Comparison of ENCODE assay signal across 8 cellular contexts in genomic region chr6:107957165-107957908, GRCh38. TPM values are rescaled to one million over a fixed set of nuclear protein-coding genes. Genes with fewer than 3 reads are reported as not detected.
A peak's percentile ranks its signal among the peaks of the same experiment; 100 is the strongest.
DNase-seq lines count a peak whose midpoint lies in the region; ATAC-seq and TF ChIP-seq lines count a peak whose summit lies in the region.

No MANE protein-coding gene starts in this region.

- H3K4me3 Mint-ChIP-seq in activated T-cell treated with anti-CD3 and anti-CD28 coated beads, Interleukin-2, amount 50 U/mL, for 72 hours = peak overlapping the region; percentile 95 to 100
- H3K4me3 Mint-ChIP-seq in nephron = peak overlapping the region; percentile 97 to 99 (median 97)

- H3K4me1 ChIP-seq in PC-3 (ENCODE audit: insufficient read depth, low read length) = peaks cover 25% of the 10 kb centered on the region
- H3K4me1 ChIP-seq in fibroblast of lung (ENCODE audit: control insufficient read depth, extremely low read depth, insufficient read depth, low read length) = no peaks in the 10 kb centered on the region

- ATAC-seq in GM18520 (IDR thresholded peaks at IDR 0.05; ENCODE audit: unreplicated experiment) (peak; percentile 18), HG03095 (IDR thresholded peaks at IDR 0.05; ENCODE audit: unreplicated experiment) (peak; percentile 36), PC-3 (peak; percentile 52)
- peak; percentile 42 to 55 for ATAC-seq in activated T-cell treated with anti-CD3 and anti-CD28 coated beads, Interleukin-2, amount 50 U/mL, for 72 hours (replicated peaks in 1 of 2)
- ATAC-seq in stimulated activated naive CD8-positive, alpha-beta T cell treated with anti-CD3 and anti-CD28 coated beads, Interleukin-15, Interleukin-2, amounts not matched to agents 100 U/mL and 50 U/mL, for 24 hours = peak; percentile 45

- H3K36me3 ChIP-seq in PC-3 (ENCODE audit: low read depth, low read length) = no peaks in the 10 kb centered on the region
- peaks cover 2% of the 10 kb centered on the region for H3K36me3 ChIP-seq in fibroblast of lung (ENCODE audit: control insufficient read depth, insufficient read depth, low read length)

- BruUV-seq in PC-3 (replicated peaks; lab: Mats Ljungman, UMichigan) = TSS peak; percentile 55

- CTCF ChIA-PET in AG04450 (lab: Charles Lee) = interaction anchor here (0.7 to 1.4 kb wide), 3 partner anchors 20 to 23 kb away, joined by 3 to 5 read pairs (median 4); no protein-coding TSS in a partner anchor
- CTCF ChIA-PET in PC-3 (lab: Charles Lee) = no interaction called here

- TF ChIP-seq CTCF in AG04450 (IDR thresholded peaks at IDR 0.05; ENCODE audit: low read depth, low read length) = no peak
- no peak for TF ChIP-seq CTCF in PC-3 (conservative IDR thresholded peaks at IDR 0.05; ENCODE audit: low read depth, low read length)
- no peak for TF ChIP-seq CTCF in fibroblast of lung (conservative IDR thresholded peaks at IDR 0.05 in 1 of 2, IDR thresholded peaks at IDR 0.05 in 1 of 2; ENCODE audit: low read depth in 1 of 2, low read length in 2 of 2)
- no peak for TF ChIP-seq CTCF in nephron (IDR thresholded peaks at IDR 0.05; ENCODE audit: unreplicated experiment in 3 of 3)

- H3K4me3 ChIP-seq in AG04450 (ENCODE audit: low read depth, low read length) = peak overlapping the region; percentile 97
- peak overlapping the region; percentile 95 for H3K4me3 ChIP-seq in PC-3 (ENCODE audit: low read length)
- peak overlapping the region; percentile 60 to 98 (median 78) for H3K4me3 ChIP-seq in fibroblast of lung (replicated peaks in 1 of 4; ENCODE audit: control extremely low read depth in 1 of 4, insufficient read depth in 1 of 4, low read depth in 3 of 4, low read length in 4 of 4)

- H2AFZ ChIP-seq in PC-3 (ENCODE audit: low read length) (peak overlapping the region; percentile 67), fibroblast of lung (ENCODE audit: low read length) (peak overlapping the region; percentile 74)

- intact Hi-C loops in PC-3 (cut with micrococcal nuclease) = loop anchor here (10.0 kb wide), 1 partner anchor 63 kb away; no protein-coding TSS in a partner anchor

- no peaks in the 10 kb centered on the region for H3K27me3 ChIP-seq in AG04450 (ENCODE audit: control insufficient read depth, insufficient read depth, low read length)
- no peaks in the 10 kb centered on the region for H3K27me3 ChIP-seq in PC-3 (ENCODE audit: low read length)
- no peaks in the 10 kb centered on the region for H3K27me3 ChIP-seq in fibroblast of lung (ENCODE audit: control insufficient read depth, insufficient read depth, low read length)

- no peaks in the 10 kb centered on the region for H3K27me3 Mint-ChIP-seq in activated T-cell treated with anti-CD3 and anti-CD28 coated beads, Interleukin-2, amount 50 U/mL, for 72 hours (ENCODE audit: low read depth)
- no peaks in the 10 kb centered on the region for H3K27me3 Mint-ChIP-seq in nephron (ENCODE audit: low read depth)

- peak overlapping the region; percentile 96 for H3K9ac ChIP-seq in PC-3 (ENCODE audit: low read length)
- H3K9ac ChIP-seq in fibroblast of lung (ENCODE audit: insufficient read depth, low read length) = peak overlapping the region; percentile 97

- H3K79me2 ChIP-seq in PC-3 (ENCODE audit: low read length) (peaks cover 53% of the 10 kb centered on the region), fibroblast of lung (ENCODE audit: control insufficient read depth, insufficient read depth, low read length) (peaks cover 47% of the 10 kb centered on the region)

- POLR2A ChIA-PET in AG04450 (lab: Yijun Ruan, JAX) = interaction anchor here (1.1 to 1.7 kb wide), 3 partner anchors 9 to 25 kb away, joined by 3 to 5 read pairs (median 3); no protein-coding TSS in a partner anchor
- POLR2A ChIA-PET in PC-3 (lab: Charles Lee; ENCODE audit: unreplicated experiment) = no interaction called here

- H3K27ac ChIP-seq in AG04450 (ENCODE audit: low read depth, low read length) = peak overlapping the region; percentile 94
- peak overlapping the region; percentile 56 for H3K27ac ChIP-seq in PC-3 (ENCODE audit: low read length)
- peak overlapping the region; percentile 86 for H3K27ac ChIP-seq in fibroblast of lung (ENCODE audit: insufficient read depth, low read length)

- H3K9me2 ChIP-seq in PC-3 (replicated peaks; ENCODE audit: low read length) = no peaks in the 10 kb centered on the region

- H3K9me3 Mint-ChIP-seq in activated T-cell treated with anti-CD3 and anti-CD28 coated beads, Interleukin-2, amount 50 U/mL, for 72 hours = no peaks in the 10 kb centered on the region
- H3K9me3 Mint-ChIP-seq in nephron = no peaks in the 10 kb centered on the region

- no peaks in the 10 kb centered on the region for H3F3A ChIP-seq in PC-3 (ENCODE audit: low read length, unreplicated experiment)

- H3K9me3 ChIP-seq in AG04450 (ENCODE audit: control insufficient read depth, insufficient read depth, low read length) (no peaks in the 10 kb centered on the region), PC-3 (ENCODE audit: low read length) (no peaks in the 10 kb centered on the region), fibroblast of lung (ENCODE audit: control insufficient read depth, insufficient read depth, low read depth, low read length) (no peaks in the 10 kb centered on the region)

- H4K20me1 ChIP-seq in PC-3 (ENCODE audit: low read length) (peaks cover 13% of the 10 kb centered on the region), fibroblast of lung (ENCODE audit: control insufficient read depth, extremely low read depth, insufficient read depth, low read length) (no peaks in the 10 kb centered on the region)

- H3K4me1 Mint-ChIP-seq in activated T-cell treated with anti-CD3 and anti-CD28 coated beads, Interleukin-2, amount 50 U/mL, for 72 hours (ENCODE audit: low read depth) = peaks cover 29% of the 10 kb centered on the region
- peaks cover 24% of the 10 kb centered on the region for H3K4me1 Mint-ChIP-seq in nephron

- peak overlapping the region; percentile 96 for H3K27ac Mint-ChIP-seq in activated T-cell treated with anti-CD3 and anti-CD28 coated beads, Interleukin-2, amount 50 U/mL, for 72 hours
- H3K27ac Mint-ChIP-seq in nephron = peak overlapping the region; percentile 91 to 99 (median 99)

- DNase-seq in AG04450 (ENCODE audit: low read depth, low spot score) = peak; percentile 53
- DNase-seq in PC-3 = peak; percentile 36
- DNase-seq in activated T-cell treated with anti-CD3 and anti-CD28 coated beads, Interleukin-2, amount 50 U/mL, for 72 hours = peak; percentile 69 to 70
- peak; percentile 77 to 78 for DNase-seq in fibroblast of lung (ENCODE audit: low read depth in 2 of 2)
- peak; percentile 67 for DNase-seq in stimulated activated naive CD8-positive, alpha-beta T cell treated with anti-CD3 and anti-CD28 coated beads, Interleukin-15, Interleukin-2, amounts not matched to agents 100 U/mL and 50 U/mL, for 24 hours

- H3K4me2 ChIP-seq in PC-3 (ENCODE audit: low read length) (peak overlapping the region; percentile 92), fibroblast of lung (ENCODE audit: extremely low read depth, insufficient read depth, low read length) (peak overlapping the region; percentile 44)

- H3K36me3 Mint-ChIP-seq in activated T-cell treated with anti-CD3 and anti-CD28 coated beads, Interleukin-2, amount 50 U/mL, for 72 hours (ENCODE audit: insufficient read depth in 2 of 2) = peaks cover 8 to 13% of the 10 kb centered on the region in 2 donors
- H3K36me3 Mint-ChIP-seq in nephron (ENCODE audit: low read depth) = peaks cover 22% of the 10 kb centered on the region

RNA-seq across cellular contexts. Expression of gene SEC63, which starts 0.7 kb away (rescaled TPM):
- 58.6 and 90.9 TPM in 2 replicates for polyA plus RNA-seq in AG04450 (2011; rRNA removed)
- polyA minus RNA-seq in AG04450 (2011; rRNA and poly(A)+ RNA removed) = 16.5 and 36.1 TPM in 2 replicates
- total RNA-seq in PC-3 (2014; rRNA removed) = 12.2 and 16.0 TPM in 2 replicates
- total RNA-seq in activated T-cell treated with anti-CD3 and anti-CD28 coated beads, Interleukin-2, amount 50 U/mL, for 72 hours = 100 to 1,000 TPM in 1 of 2 donors, 10 to 100 TPM in 1; 90.7 to 105 TPM
- 25.7 and 34.2 TPM in 2 replicates for total RNA-seq in fibroblast of lung
- 51.8 and 82.7 TPM in 2 replicates for polyA plus RNA-seq in fibroblast of lung
- polyA plus RNA-seq in fibroblast of lung (2012) = 71.8 and 109 TPM in 2 replicates
- 1.4 and 1.5 TPM in 2 replicates for polyA minus RNA-seq in fibroblast of lung (ENCODE audit: low replicate concordance)

Comparison
In these comparisons a context has a peak if more than half of its experiments do, and no peak if none do; other contexts are left out.
1. Peak in every context shown above with its lines: DNase-seq, ATAC-seq, H3K4me3 ChIP-seq and H3K27ac ChIP-seq.